Comparison of ENCODE assay signal across 1 cellular context in genomic region chr10:100707261-100707848, GRCh38.
TF ChIP-seq lines count a peak whose summit lies in the region.

No MANE protein-coding gene starts in this region.

TF ChIP-seq in SK-N-SH treated with all-trans-retinoic acid at 6 μM for 48 hours, 23 proteins besides CTCF, POLR2A, EP300 and RAD21 (continued from another document):
- TF ChIP-seq TSHZ2 (CRISPR knock-in tag; IDR thresholded peaks at IDR 0.05): no peak
- no peak for TF ChIP-seq ARNTL (CRISPR knock-in tag; IDR thresholded peaks at IDR 0.05; ENCODE audit: borderline replicate concordance, low read depth)
- TF ChIP-seq PPARA (CRISPR knock-in tag; IDR thresholded peaks at IDR 0.05; ENCODE audit: borderline replicate concordance): no peak
